Comparison of ENCODE assay signal across 10 cellular contexts in genomic region chr9:121985792-121986494, GRCh38.
DNase-seq lines count a peak whose midpoint lies in the region; ATAC-seq and TF ChIP-seq lines count a peak whose summit lies in the region.
"Had no signal": no experiment of that assay in that cellular context is flagged by ENCODE, and none has a peak within 500 bp of the region (broad histone marks: within the 10 kb centered on the region; RNA-seq: fewer than 3 reads in every experiment).

No MANE protein-coding gene starts in this region.

- H3K79me2 ChIP-seq in hepatocyte: no peaks in the 10 kb centered on the region

- H3K27me3 ChIP-seq in hepatocyte: no peaks in the 10 kb centered on the region

- no peaks in the 10 kb centered on the region for H3K36me3 ChIP-seq in hepatocyte (replicated peaks; ENCODE audit: insufficient read depth, low read depth)

- TF ChIP-seq CTCF in hepatocyte (IDR thresholded peaks at IDR 0.05; ENCODE audit: poor library complexity): no peak

- 91% methylated on average over 14 of the region's 14 CpGs for WGBS in hepatocyte (ENCODE audit: low lambda C conversion rate, missing lambda C conversion rate)

- H2AFZ ChIP-seq in hepatocyte: no peak overlapping the region

- intact Hi-C loops in Right ventricle myocardium inferior (cut with DNase I): loop anchor here (1.0 kb wide), 1 partner anchor 242 kb away; no protein-coding TSS in a partner anchor
- intact Hi-C loops in posterior cingulate gyrus (cut with DNase I): no loop called here

- H3K4me1 ChIP-seq in hepatocyte (ENCODE audit: insufficient read depth): no peaks in the 10 kb centered on the region

- H4K20me1 ChIP-seq in hepatocyte (ENCODE audit: insufficient read depth, poor library complexity, severe bottlenecking): no peaks in the 10 kb centered on the region

- no peaks in the 10 kb centered on the region for H3K9me2 ChIP-seq in hepatocyte (replicated peaks; ENCODE audit: insufficient read depth)

- H3K4me3 ChIP-seq in hepatocyte: no peak overlapping the region

- peak; percentile 30 for DNase-seq in AG08396 (ENCODE audit: low spot score)
- DNase-seq in RPMI7951 (ENCODE audit: low read depth): peak; percentile 77
- peak; percentile 76 for DNase-seq in Right ventricle myocardium inferior (ENCODE audit: missing footprints)
- peak in 8 of 10 donors; percentile 15 to 94 (median 42) for DNase-seq in posterior cingulate gyrus
- DNase-seq in germinal center (ENCODE audit: low spot score): no peak
- no peak for DNase-seq in NCI-H2171 (lab: John Stamatoyannopoulos, UW)
- DNase-seq in hepatocyte (ENCODE audit: low spot score): no peak
- DNase-seq: activated naive CD8-positive, alpha-beta T cell treated with anti-CD3 and anti-CD28 coated beads, Interleukin-2, amount 50 U/mL, for 24 hours; NCI-H345 had no signal

- peak; percentile 80 for ATAC-seq in Right ventricle myocardium inferior
- no peak for ATAC-seq in HG02763 (IDR thresholded peaks at IDR 0.05; ENCODE audit: unreplicated experiment)
- ATAC-seq: activated naive CD8-positive, alpha-beta T cell treated with anti-CD3 and anti-CD28 coated beads, Interleukin-2, amount 50 U/mL, for 24 hours had no signal

- H3K27ac ChIP-seq in hepatocyte: no peak overlapping the region

- H3K4me2 ChIP-seq in hepatocyte: no peak overlapping the region

- no peaks in the 10 kb centered on the region for H3K9me3 ChIP-seq in hepatocyte (ENCODE audit: low read depth)

Comparison
In these comparisons a context has a peak if more than half of its experiments do, and no peak if none do; other contexts are left out.
1. DNase-seq: peak in AG08396 (single experiment), RPMI7951 (single experiment), Right ventricle myocardium inferior (single experiment) and posterior cingulate gyrus (8 of 10); none in germinal center (single experiment), NCI-H2171 (single experiment) and hepatocyte (single experiment).